ENCODE assay signal across 13 cellular contexts in the genomic region with DNA sequence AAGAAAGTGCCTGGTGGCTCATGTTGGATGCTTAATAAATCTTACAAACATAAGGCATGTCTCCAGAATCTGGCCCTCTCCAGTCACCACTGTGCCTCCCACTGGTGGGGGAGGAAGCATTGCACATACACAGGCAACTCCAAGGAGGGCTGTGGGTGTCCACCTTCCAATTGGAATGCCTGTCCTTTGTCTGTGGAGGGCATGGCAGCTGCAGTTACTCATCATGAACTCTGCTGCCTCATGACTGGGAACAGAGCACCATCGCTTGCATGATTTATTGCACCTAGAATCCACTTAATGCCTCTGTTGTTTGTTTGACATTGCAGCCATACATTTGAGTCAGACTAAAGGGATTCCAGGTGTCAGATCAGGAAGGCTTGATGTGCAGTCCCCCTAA.
DNase-seq lines count a peak whose midpoint lies in the region; ATAC-seq and TF ChIP-seq lines count a peak whose summit lies in the region.
"Had no signal": no experiment of that assay in that cellular context is flagged by ENCODE, and none has a peak within 500 bp of the region (broad histone marks: within the 10 kb centered on the region; RNA-seq: fewer than 3 reads in every experiment).

No MANE protein-coding gene starts in this region.

- peak; percentile 10 for DNase-seq in NCI-H2227 (lab: John Stamatoyannopoulos, UW; ENCODE audit: unreplicated experiment)
- no peak for DNase-seq in NCI-H2227 treated with DMSO at 0.1 percent for 48 hours (lab: John Stamatoyannopoulos, UW)
- DNase-seq in NCI-H774 (lab: John Stamatoyannopoulos, UW), result peak; percentile 48
- peak; percentile 81 for DNase-seq in fibroblast of mammary gland (ENCODE audit: low read depth)
- no peak for DNase-seq in GM13976 (ENCODE audit: low spot score)
- no peak for DNase-seq in NCI-H524 treated with DMSO at 0.1 percent for 48 hours (lab: John Stamatoyannopoulos, UW)
- DNase-seq: activated naive CD4-positive, alpha-beta T cell treated with anti-CD3 and anti-CD28 coated beads, Interleukin-2, amount 10 ng/mL, durations not matched to agents 7 days and 5 days; NCI-H2171; stimulated activated CD4-positive, alpha-beta T cell treated with anti-CD3 and anti-CD28 coated beads, Interleukin-1b, Interleukin-23, amount 100 ng/mL, for 48 hours; tibial artery had no signal

- no peaks in the 10 kb centered on the region for H3K27me3 Mint-ChIP-seq in stimulated activated memory B cell treated with anti-CD40 and anti-IgM and Interleukin-4, amounts not matched to agents 10 μg/mL and 1 μg/mL and 100 μg/mL, for 72 hours
- H3K27me3 Mint-ChIP-seq: activated naive CD4-positive, alpha-beta T cell treated with anti-CD3 and anti-CD28 coated beads, Interleukin-2, amount 10 ng/mL, durations not matched to agents 7 days and 5 days had no signal

- in situ Hi-C loops in GM13976 (cut with MboI; ENCODE audit: low sequenced_read_pairs, unreplicated experiment), result no loop called here

- H3K4me1 Mint-ChIP-seq in stimulated activated memory B cell treated with anti-CD40 and anti-IgM and Interleukin-4, amounts not matched to agents 10 μg/mL and 1 μg/mL and 100 μg/mL, for 72 hours, result peaks cover 16% of the 10 kb centered on the region
- H3K4me1 Mint-ChIP-seq: activated naive CD4-positive, alpha-beta T cell treated with anti-CD3 and anti-CD28 coated beads, Interleukin-2, amount 10 ng/mL, durations not matched to agents 7 days and 5 days had no signal

- no peak overlapping the region for H3K4me3 Mint-ChIP-seq in stimulated activated memory B cell treated with anti-CD40 and anti-IgM and Interleukin-4, amounts not matched to agents 10 μg/mL and 1 μg/mL and 100 μg/mL, for 72 hours
- H3K4me3 Mint-ChIP-seq: activated naive CD4-positive, alpha-beta T cell treated with anti-CD3 and anti-CD28 coated beads, Interleukin-2, amount 10 ng/mL, durations not matched to agents 7 days and 5 days; mesothelial cell of epicardium had no signal

- TF ChIP-seq CTCF in fibroblast of mammary gland (conservative IDR thresholded peaks at IDR 0.05; ENCODE audit: control insufficient read depth, insufficient read depth, low read depth, low read length), result no peak
- no peak for TF ChIP-seq CTCF in GM13976 (IDR thresholded peaks at IDR 0.05; ENCODE audit: borderline replicate concordance, control extremely low read depth, extremely low read depth, insufficient read depth, missing control alignments)

- H3K36me3 Mint-ChIP-seq in stimulated activated memory B cell treated with anti-CD40 and anti-IgM and Interleukin-4, amounts not matched to agents 10 μg/mL and 1 μg/mL and 100 μg/mL, for 72 hours, result peaks cover 8% of the 10 kb centered on the region
- H3K36me3 Mint-ChIP-seq: activated naive CD4-positive, alpha-beta T cell treated with anti-CD3 and anti-CD28 coated beads, Interleukin-2, amount 10 ng/mL, durations not matched to agents 7 days and 5 days had no signal

- peaks cover 2% of the 10 kb centered on the region for H3K9me3 Mint-ChIP-seq in stimulated activated memory B cell treated with anti-CD40 and anti-IgM and Interleukin-4, amounts not matched to agents 10 μg/mL and 1 μg/mL and 100 μg/mL, for 72 hours
- H3K9me3 Mint-ChIP-seq: activated naive CD4-positive, alpha-beta T cell treated with anti-CD3 and anti-CD28 coated beads, Interleukin-2, amount 10 ng/mL, durations not matched to agents 7 days and 5 days had no signal

- H3K27ac Mint-ChIP-seq in stimulated activated memory B cell treated with anti-CD40 and anti-IgM and Interleukin-4, amounts not matched to agents 10 μg/mL and 1 μg/mL and 100 μg/mL, for 72 hours, result peak overlapping the region; percentile 82
- H3K27ac Mint-ChIP-seq: activated naive CD4-positive, alpha-beta T cell treated with anti-CD3 and anti-CD28 coated beads, Interleukin-2, amount 10 ng/mL, durations not matched to agents 7 days and 5 days; mesothelial cell of epicardium had no signal

- no peak overlapping the region for H3K4me3 ChIP-seq in fibroblast of mammary gland (ENCODE audit: control insufficient read depth, low read depth, low read length)
- H3K4me3 ChIP-seq: tibial artery had no signal

- no peak for ATAC-seq in stimulated activated memory B cell treated with anti-CD40 and anti-IgM and Interleukin-4, amounts not matched to agents 10 μg/mL and 1 μg/mL and 100 μg/mL, for 72 hours
- no peak for ATAC-seq in HG02571 (IDR thresholded peaks at IDR 0.05; ENCODE audit: unreplicated experiment)

Comparison
In these comparisons a context has a peak if more than half of its experiments do, and no peak if none do; other contexts are left out.
1. DNase-seq: peak in NCI-H2227 (single experiment), NCI-H774 (single experiment) and fibroblast of mammary gland (single experiment); none in NCI-H2227 treated with DMSO at 0.1 percent for 48 hours (single experiment), GM13976 (single experiment) and NCI-H524 treated with DMSO at 0.1 percent for 48 hours (single experiment).